In the genomic region with DNA sequence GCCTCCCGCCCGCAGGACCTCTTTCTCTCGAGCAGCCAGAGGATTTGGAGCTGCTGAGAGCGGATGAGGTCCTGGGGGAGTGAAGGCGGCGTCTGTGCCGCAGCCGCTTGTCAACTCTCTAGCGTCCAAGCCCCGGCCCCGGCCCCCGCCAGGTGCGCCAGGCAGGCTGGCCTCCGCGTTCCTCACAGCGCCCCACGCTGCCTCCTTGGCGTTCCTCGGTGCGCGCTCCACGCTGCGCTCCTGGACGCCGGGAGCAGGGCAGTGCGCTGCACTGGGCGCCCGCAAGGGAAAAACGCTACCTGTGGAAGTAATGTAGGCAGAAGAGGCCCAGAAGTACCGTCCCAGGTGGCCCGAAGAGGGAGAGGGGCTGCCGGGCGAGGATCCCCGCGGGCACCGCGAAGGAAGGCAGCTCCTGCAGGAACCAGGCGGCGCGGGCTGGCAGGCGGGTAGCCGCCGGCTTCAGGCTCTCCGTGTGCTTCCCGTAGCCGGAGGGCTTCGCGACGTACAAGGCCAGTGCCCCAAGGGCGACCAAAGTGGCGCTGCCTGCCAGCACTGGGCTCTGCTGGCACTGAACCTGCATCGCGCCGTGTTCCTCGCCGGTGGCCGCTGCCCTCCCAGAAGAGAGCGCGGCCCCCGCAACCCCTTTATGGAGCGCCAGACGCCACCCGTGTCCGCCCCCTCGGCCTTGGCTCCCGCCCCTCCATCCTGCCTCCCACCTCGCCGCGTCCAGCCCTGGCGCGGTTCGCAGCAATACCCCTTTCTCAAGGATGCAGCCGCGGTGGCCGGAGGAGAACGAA, we compare ENCODE assay signal across 13 cellular contexts. TPM values are rescaled to one million over a fixed set of nuclear protein-coding genes. Genes with fewer than 3 reads are reported as not detected.
DNase-seq lines count a peak whose midpoint lies in the region; ATAC-seq and TF ChIP-seq lines count a peak whose summit lies in the region.
"Had no signal": no experiment of that assay in that cellular context is flagged by ENCODE, and none has a peak within 500 bp of the region (broad histone marks: within the 10 kb centered on the region; RNA-seq: fewer than 3 reads in every experiment).

A gene with protein sequence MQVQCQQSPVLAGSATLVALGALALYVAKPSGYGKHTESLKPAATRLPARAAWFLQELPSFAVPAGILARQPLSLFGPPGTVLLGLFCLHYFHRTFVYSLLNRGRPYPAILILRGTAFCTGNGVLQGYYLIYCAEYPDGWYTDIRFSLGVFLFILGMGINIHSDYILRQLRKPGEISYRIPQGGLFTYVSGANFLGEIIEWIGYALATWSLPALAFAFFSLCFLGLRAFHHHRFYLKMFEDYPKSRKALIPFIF (minus strand): TSS at position 618 of the 797 bp plus-strand sequence. CDS start 38 bp downstream, at position 580.

- no peak within 1 kb of the TSS for H4K91ac ChIP-seq in trophoblast cell (ENCODE audit: low read depth, low read length)

- no peak for TF ChIP-seq CTCF in RWPE2 (IDR thresholded peaks at IDR 0.05; ENCODE audit: poor library complexity, severe bottlenecking)

- H3K4me2 ChIP-seq in trophoblast cell (ENCODE audit: low read length) = peak within 1 kb of the TSS; percentile 57

- H2BK120ac ChIP-seq in trophoblast cell (ENCODE audit: insufficient read depth, low read length, poor library complexity) = no peak within 1 kb of the TSS

- H3K4ac ChIP-seq in trophoblast cell (ENCODE audit: low read depth, low read length) = no peak within 1 kb of the TSS

- no peak within 1 kb of the TSS for H2AK5ac ChIP-seq in trophoblast cell (ENCODE audit: low read length)

- H2BK5ac ChIP-seq in trophoblast cell (ENCODE audit: low read depth, low read length, poor library complexity) = no peak within 1 kb of the TSS

- H3K79me1 ChIP-seq in trophoblast cell (ENCODE audit: low read length) = no peaks in the 10 kb centered on the region

- peak; percentile 72 for ATAC-seq in RWPE2 (ENCODE audit: low read depth)
- ATAC-seq in HG02981 (IDR thresholded peaks at IDR 0.05; ENCODE audit: unreplicated experiment) = no peak
- ATAC-seq: natural killer cell treated with Interleukin-12 subunit alpha and Interleukin-12 subunit beta and Interleukin-15 and Interleukin-18, amount 100 ng/mL, for 72 hours had no signal

- H3K27ac ChIP-seq in RWPE2 (ENCODE audit: poor library complexity, severe bottlenecking) (no peak within 1 kb of the TSS), trophoblast cell (ENCODE audit: low read depth, low read length) (no peak within 1 kb of the TSS)

- no CpG with 5 or more reads among the region's 76 CpGs for WGBS in trophoblast cell (ENCODE audit: extremely low coverage, insufficient coverage, insufficient read length)

- H3K23ac ChIP-seq in trophoblast cell (ENCODE audit: low read length) = no peak within 1 kb of the TSS

- H3K4me3 ChIP-seq in H7 (ENCODE audit: insufficient read depth, low read depth, low read length) = peak within 1 kb of the TSS; percentile 36
- H3K4me3 ChIP-seq in RWPE2 (ENCODE audit: severe bottlenecking) = peak within 1 kb of the TSS; percentile 3
- H3K4me3 ChIP-seq in iPS-15b (ENCODE audit: low read depth, low read length) = peak within 1 kb of the TSS; percentile 50
- H3K4me3 ChIP-seq in trophoblast cell (ENCODE audit: low read depth, low read length) = no peak within 1 kb of the TSS

- H3K9me3 ChIP-seq in RWPE2 (ENCODE audit: severe bottlenecking) = no peaks in the 10 kb centered on the region
- no peaks in the 10 kb centered on the region for H3K9me3 ChIP-seq in iPS-15b (ENCODE audit: control insufficient read depth, insufficient read depth, low read length)
- H3K9me3 ChIP-seq in trophoblast cell (ENCODE audit: insufficient read depth, low read depth, low read length) = peaks cover 5% of the 10 kb centered on the region

- no peaks in the 10 kb centered on the region for H3K79me2 ChIP-seq in trophoblast cell (ENCODE audit: control insufficient read depth, insufficient read depth, low read length, poor library complexity)

- no peaks in the 10 kb centered on the region for H3K36me3 ChIP-seq in H7 (replicated peaks; ENCODE audit: control insufficient read depth, insufficient read depth, low read length)
- no peaks in the 10 kb centered on the region for H3K36me3 ChIP-seq in RWPE2 (ENCODE audit: low read depth)
- H3K36me3 ChIP-seq in iPS-15b (ENCODE audit: control insufficient read depth, insufficient read depth, low read length) = no peaks in the 10 kb centered on the region
- no peaks in the 10 kb centered on the region for H3K36me3 ChIP-seq in trophoblast cell (ENCODE audit: control insufficient read depth in 1 of 2, insufficient read depth in 2 of 2, low read length in 2 of 2)

- no peak within 1 kb of the TSS for H3K18ac ChIP-seq in trophoblast cell (ENCODE audit: low read length)

- peak; percentile 78 for DNase-seq in H7
- no peak for DNase-seq in RWPE2 (ENCODE audit: low spot score)
- no peak for DNase-seq in trophoblast cell
- no peak for DNase-seq in activated naive CD4-positive, alpha-beta T cell treated with anti-CD3 and anti-CD28 coated beads, Interleukin-2, amount 50 U/mL, for 16 hours
- DNase-seq in NCI-H187 treated with DMSO at 0.1 percent for 48 hours (lab: John Stamatoyannopoulos, UW) = no peak
- DNase-seq in AG08396 (ENCODE audit: low spot score) = no peak
- DNase-seq: CD4-positive, CD25-positive, alpha-beta regulatory T cell; GDM1; Karpas-422; NCI-H2081 treated with DMSO at 0.1 percent for 48 hours had no signal

- H4K8ac ChIP-seq in trophoblast cell (ENCODE audit: low read depth, low read length) = no peak within 1 kb of the TSS

- H4K12ac ChIP-seq in trophoblast cell (ENCODE audit: low read depth, low read length) = no peak within 1 kb of the TSS

- H3K27me3 ChIP-seq in H7 (ENCODE audit: control insufficient read depth, insufficient read depth, low read length) = peaks cover 44% of the 10 kb centered on the region
- peaks cover 67% of the 10 kb centered on the region for H3K27me3 ChIP-seq in RWPE2 (ENCODE audit: insufficient read depth, poor library complexity, severe bottlenecking)
- H3K27me3 ChIP-seq in iPS-15b (ENCODE audit: control insufficient read depth, insufficient read depth, low read length) = peaks cover 62% of the 10 kb centered on the region
- H3K27me3 ChIP-seq in trophoblast cell (ENCODE audit: insufficient read depth, low read length) = peaks cover 28% of the 10 kb centered on the region

- H3K9ac ChIP-seq in iPS-15b (ENCODE audit: low read depth, low read length) (peak within 1 kb of the TSS; percentile 14), trophoblast cell (ENCODE audit: low read length) (no peak within 1 kb of the TSS)

- no peak within 1 kb of the TSS for H2BK12ac ChIP-seq in trophoblast cell (ENCODE audit: low read length)

- no peaks in the 10 kb centered on the region for H3K4me1 ChIP-seq in RWPE2 (ENCODE audit: insufficient read depth, poor library complexity, severe bottlenecking)
- no peaks in the 10 kb centered on the region for H3K4me1 ChIP-seq in iPS-15b (ENCODE audit: control insufficient read depth, insufficient read depth, low read length)
- peaks cover 0 to 7% of the 10 kb centered on the region in 2 experiments for H3K4me1 ChIP-seq in trophoblast cell (ENCODE audit: control insufficient read depth in 1 of 2, insufficient read depth in 2 of 2, low read length in 2 of 2)

- no peak within 1 kb of the TSS for H2AFZ ChIP-seq in trophoblast cell (ENCODE audit: insufficient read depth, low read length, poor library complexity)

- H3K14ac ChIP-seq in trophoblast cell (ENCODE audit: low read length) = no peak within 1 kb of the TSS

RNA-seq across cellular contexts. Expression of the gene that starts here (rescaled TPM):
- 0.04 TPM in 1 of 2 replicates, not detected in the other for total RNA-seq in H7 (2014; rRNA removed; shearing (Covaris generic))
- polyA plus RNA-seq in trophoblast cell (2013) = 0.01 TPM in 2 replicates
- total RNA-seq: CD4-positive, CD25-positive, alpha-beta regulatory T cell; natural killer cell treated with Interleukin-12 subunit alpha and Interleukin-12 subunit beta and Interleukin-15 and Interleukin-18, amount 100 ng/mL, for 72 hours had no signal
- polyA plus RNA-seq: CD4-positive, CD25-positive, alpha-beta regulatory T cell had no signal

Comparison
In these comparisons a context has a peak if more than half of its experiments do, and no peak if none do; other contexts are left out.
1. Peak in DNase-seq and H3K4me3 ChIP-seq in H7; RNA of the gene not detected or under 1 TPM.